17 cellular contexts compared by ENCODE assay signal in genomic region chr20:38115205-38115604, GRCh38. TPM values are rescaled to one million over a fixed set of nuclear protein-coding genes. Genes with fewer than 3 reads are reported as not detected.
A peak's percentile ranks its signal among the peaks of the same experiment; 100 is the strongest.
DNase-seq lines count a peak whose midpoint lies in the region; ATAC-seq, FAIRE-seq and TF ChIP-seq lines count a peak whose summit lies in the region.
"Had no signal": no experiment of that assay in that cellular context is flagged by ENCODE, and none has a peak within 500 bp of the region (broad histone marks: within the 10 kb centered on the region; RNA-seq: fewer than 3 reads in every experiment).

No MANE protein-coding gene starts in this region.

- H3K9me3 Mint-ChIP-seq in activated naive CD4-positive, alpha-beta T cell treated with anti-CD3 and anti-CD28 coated beads for 36 hours = no peaks in the 10 kb centered on the region
- H3K9me3 Mint-ChIP-seq: activated T-cell treated with anti-CD3 and anti-CD28 coated beads, Interleukin-2, amount 50 U/mL, for 72 hours; CD14-positive monocyte had no signal

- H3K4me1 ChIP-seq in K562 (replicated peaks in 1 of 2; ENCODE audit: control insufficient read depth in 2 of 2, insufficient read depth in 2 of 2, low read length in 2 of 2) (peaks cover 15 to 26% of the 10 kb centered on the region in 2 experiments), ascending aorta (peaks cover 4 to 25% of the 10 kb centered on the region in 2 donors)

- FAIRE-seq in D721Med (lab: Jason Lieb, UNC) (no peak), K562 (lab: Jason Lieb, UNC) (no peak)

- H3K9me3 ChIP-seq in K562 (replicated peaks; ENCODE audit: control insufficient read depth, insufficient read depth, low read depth, low read length) = no peaks in the 10 kb centered on the region
- no peaks in the 10 kb centered on the region for H3K9me3 ChIP-seq in ascending aorta
- H3K9me3 ChIP-seq: HAP-1, ovary, tibial artery had no signal

- H3K27ac Mint-ChIP-seq in activated naive CD4-positive, alpha-beta T cell treated with anti-CD3 and anti-CD28 coated beads for 36 hours = no peak overlapping the region
- H3K27ac Mint-ChIP-seq: activated T-cell treated with anti-CD3 and anti-CD28 coated beads, Interleukin-2, amount 50 U/mL, for 72 hours had no signal

- H3K79me2 ChIP-seq in K562 (ENCODE audit: control insufficient read depth, insufficient read depth, low read length) = no peaks in the 10 kb centered on the region

- TF ChIP-seq RAD21 in Ishikawa (IDR thresholded peaks at IDR 0.05; ENCODE audit: low read depth) (peak; percentile 24; the same call in 1 of the 2 replicates), K562 (CRISPR knock-in tag; conservative IDR thresholded peaks at IDR 0.05 in 1 of 2, IDR thresholded peaks at IDR 0.05 in 1 of 2) (peak in 1 of 2 experiments; percentile 44; a peak in 2 of 4 replicates)

- 0 out of 2 replicates have a peak overlapping the region, but pooled peaks have one; percentile 8 for H2AFZ ChIP-seq in K562 (ENCODE audit: low read depth, low read length)

- no peak for DNase-seq in D721Med (ENCODE audit: insufficient read length, low spot score)
- DNase-seq in K562 (ENCODE audit: extremely low read depth in 1 of 4, low spot score in 3 of 4) = peak in 1 of 4 experiments; percentile 8
- peak; percentile 5 for DNase-seq in mucosa of gallbladder (ENCODE audit: low spot score)
- DNase-seq in ascending aorta (ENCODE audit: low spot score in 2 of 2) = no peak
- no peak for DNase-seq in NCI-H524 (lab: John Stamatoyannopoulos, UW)
- no peak for DNase-seq in activated naive CD4-positive, alpha-beta T cell treated with anti-CD3 and anti-CD28 coated beads for 36 hours
- DNase-seq in NCI-H69 (lab: John Stamatoyannopoulos, UW) = no peak
- DNase-seq: activated CD4-positive, alpha-beta T cell treated with anti-CD3 and anti-CD28 coated beads for 48 hours; activated T-cell treated with anti-CD3 and anti-CD28 coated beads, Interleukin-2, amount 50 U/mL, for 72 hours; NCI-H2081 treated with DMSO at 0.1 percent for 48 hours; ovary; SIG-M5; stimulated activated CD4-positive, alpha-beta T cell treated with anti-CD3 and anti-CD28 coated beads, Interleukin-4, amount 100 ng/mL, for 4 hours; tibial artery had no signal

- intact Hi-C loops in K562 (cut with micrococcal nuclease) (no loop called here), ascending aorta (cut with DNase I) (no loop called here)
- intact Hi-C loops in activated naive CD4-positive, alpha-beta T cell treated with anti-CD3 and anti-CD28 coated beads for 36 hours (cut with micrococcal nuclease) = no loop called here

- no peak overlapping the region for H3K4me2 ChIP-seq in K562 (ENCODE audit: insufficient read depth, low read length)

- H3K4me3 Mint-ChIP-seq in activated naive CD4-positive, alpha-beta T cell treated with anti-CD3 and anti-CD28 coated beads for 36 hours = no peak overlapping the region
- H3K4me3 Mint-ChIP-seq: activated T-cell treated with anti-CD3 and anti-CD28 coated beads, Interleukin-2, amount 50 U/mL, for 72 hours; CD14-positive monocyte had no signal

- WGBS in K562 (ENCODE audit: insufficient coverage, low coverage, missing lambda C conversion rate) = 77% methylated on average over 1 of the region's 1 CpG

- H3K27me3 ChIP-seq in K562 (ENCODE audit: control insufficient read depth in 2 of 2, insufficient read depth in 2 of 2, low read length in 2 of 2) (no peaks in the 10 kb centered on the region), ascending aorta (no peaks in the 10 kb centered on the region)
- H3K27me3 ChIP-seq: ovary, tibial artery had no signal

- TF ChIP-seq EP300 in Ishikawa (IDR thresholded peaks at IDR 0.05; ENCODE audit: borderline replicate concordance) = no peak
- TF ChIP-seq EP300 in K562 (IDR thresholded peaks at IDR 0.05; ENCODE audit: low read length) = no peak

- H3K27ac ChIP-seq in K562 (ENCODE audit: extremely low read depth, low read depth, low read length) (no peak overlapping the region), ascending aorta (no peak overlapping the region)
- H3K27ac ChIP-seq: ovary, tibial artery had no signal

- no peaks in the 10 kb centered on the region for H3K9me1 ChIP-seq in K562 (ENCODE audit: control insufficient read depth, insufficient read depth, low read length)

- CTCF ChIA-PET in K562 (lab: Yijun Ruan, JAX; ENCODE audit: low intra/inter-chr PET ratio) = no interaction called here
- CTCF ChIA-PET in activated naive CD4-positive, alpha-beta T cell treated with anti-CD3 and anti-CD28 coated beads for 36 hours (lab: Charles Lee) = interaction anchor here (1.8 kb wide), 1 partner anchor 106 kb away, joined by 5 read pairs; no protein-coding TSS in a partner anchor

- no peaks in the 10 kb centered on the region for H3K4me1 Mint-ChIP-seq in activated naive CD4-positive, alpha-beta T cell treated with anti-CD3 and anti-CD28 coated beads for 36 hours (ENCODE audit: low read depth)

- no peak overlapping the region for H3K4me3 ChIP-seq in K562
- H3K4me3 ChIP-seq in ascending aorta = no peak overlapping the region
- H3K4me3 ChIP-seq: HAP-1, ovary, tibial artery had no signal

- TF ChIP-seq POLR2A in K562 (conservative IDR thresholded peaks at IDR 0.05) = no peak

- H4K20me1 ChIP-seq in K562 (replicated peaks; ENCODE audit: control insufficient read depth, insufficient read depth, low read length) = no peaks in the 10 kb centered on the region

- POLR2A ChIA-PET in K562 (lab: Yijun Ruan, JAX) = interaction anchor here (2.1 kb wide), 1 partner anchor 49 kb away, joined by 5 read pairs; no protein-coding TSS in a partner anchor

- no peaks in the 10 kb centered on the region for H3K27me3 Mint-ChIP-seq in activated naive CD4-positive, alpha-beta T cell treated with anti-CD3 and anti-CD28 coated beads for 36 hours (ENCODE audit: low read depth)

- no peaks in the 10 kb centered on the region for H3K36me3 Mint-ChIP-seq in activated naive CD4-positive, alpha-beta T cell treated with anti-CD3 and anti-CD28 coated beads for 36 hours (ENCODE audit: low read depth)
- H3K36me3 Mint-ChIP-seq: CD14-positive monocyte had no signal

- ATAC-seq in K562 = no peak
- ATAC-seq: activated T-cell treated with anti-CD3 and anti-CD28 coated beads, Interleukin-2, amount 50 U/mL, for 72 hours had no signal

- no peaks in the 10 kb centered on the region for H3K36me3 ChIP-seq in K562 (ENCODE audit: control insufficient read depth, insufficient read depth, low read length)
- H3K36me3 ChIP-seq in ascending aorta = no peaks in the 10 kb centered on the region
- H3K36me3 ChIP-seq: HAP-1, ovary, tibial artery had no signal

- no TSS peak for BruUV-seq in K562 (replicated peaks; lab: Mats Ljungman, UMichigan)

- in situ Hi-C loops in K562 (cut with MboI) = no loop called here

- H3K9ac ChIP-seq in K562 (ENCODE audit: insufficient read depth in 1 of 2, low read depth in 2 of 2, low read length in 2 of 2) = no peak overlapping the region

- TF ChIP-seq CTCF in D721Med (IDR thresholded peaks at IDR 0.05; ENCODE audit: insufficient read depth, missing control alignments) (peak; percentile 5), K562 (IDR thresholded peaks at IDR 0.05 in 2 of 3, conservative IDR thresholded peaks at IDR 0.05 in 1 of 3; ENCODE audit: insufficient read depth in 2 of 3, low read depth in 1 of 3, low read length in 3 of 3) (peak in 1 of 3 experiments; percentile 40; a peak in 2 of 6 replicates), ascending aorta (IDR thresholded peaks at IDR 0.05) (no peak)

TF ChIP-seq in Ishikawa, 13 proteins besides CTCF, POLR2A, EP300 and RAD21 (continues in another document):
- TF ChIP-seq NFIC (IDR thresholded peaks at IDR 0.05) = no peak

TF ChIP-seq in K562, 482 proteins besides CTCF, POLR2A, EP300 and RAD21 (continues in another document):
- TF ChIP-seq ZNF121 (CRISPR knock-in tag; conservative IDR thresholded peaks at IDR 0.05) (no peak), ELK1 (CRISPR knock-in tag; IDR thresholded peaks at IDR 0.05) (no peak), EHMT2 (IDR thresholded peaks at IDR 0.05) (no peak), CC2D1A (IDR thresholded peaks at IDR 0.05) (no peak)

RNA-seq across cellular contexts. Expression of gene TGM2, which starts 49.9 kb away (rescaled TPM):
- total RNA-seq in K562 (2011; cell fraction: chromatin; rRNA removed; ENCODE audit: low replicate concordance) = 34.9 and 72.8 TPM in 2 replicates
- total RNA-seq in K562 (2011; cell fraction: nucleolus; rRNA removed) = 45.9 and 47.5 TPM in 2 replicates
- total RNA-seq in K562 (2011; cell fraction: nucleoplasm; rRNA removed) = 36.4 and 37.1 TPM in 2 replicates
- total RNA-seq in K562 (2014; rRNA removed) (48.3 and 61.2 TPM in 2 replicates), K562 (2014; rRNA removed; fragmentation: Illumina TruSeq; extraction: Trizol) (17.4 and 22.0 TPM in 2 replicates), K562 (2015; rRNA removed; fragmentation: Illumina TruSeq; extraction: Trizol) (20.4 and 21.0 TPM in 2 replicates), K562 (2021) (78.5 and 82.3 TPM in 2 replicates), mucosa of gallbladder (389 TPM), ascending aorta (529 TPM)
- polyA plus RNA-seq in K562 (2011; rRNA removed) (35.3 and 37.6 TPM in 2 replicates), K562 (2014; fragmentation: Illumina TruSeq; extraction: Trizol) (55.1 and 56.7 TPM in 2 replicates), K562 (2014; fragmentation: Nextera tagmentation; extraction: Ambion mirVana) (1 to 10 TPM; 5.5 TPM), K562 (2014; rRNA removed) (43.9 and 48.0 TPM in 2 replicates)
- polyA plus RNA-seq in K562 (2011; cell fraction: cytosol; rRNA removed) = 31.6 and 76.0 TPM in 2 replicates
- 26.4 and 54.7 TPM in 2 replicates for polyA plus RNA-seq in K562 (2011; cell fraction: nucleus; rRNA removed)
- 47.9 and 85.2 TPM in 2 replicates for polyA plus RNA-seq in K562 (2012)
- polyA minus RNA-seq in K562 (2011; rRNA and poly(A)+ RNA removed) = 21.4 and 54.6 TPM in 2 replicates
- polyA minus RNA-seq in K562 (2011; cell fraction: cytosol; rRNA and poly(A)+ RNA removed) = 46.4 and 51.2 TPM in 2 replicates
- polyA minus RNA-seq in K562 (2011; cell fraction: nucleus; rRNA and poly(A)+ RNA removed) = 18.8 and 21.4 TPM in 2 replicates
- total RNA-seq in activated naive CD4-positive, alpha-beta T cell treated with anti-CD3 and anti-CD28 coated beads for 36 hours = not detected

Comparison
In these comparisons a context has a peak if more than half of its experiments do, and no peak if none do; other contexts are left out.
1. RNA of gene TGM2, which starts 49.9 kb away (total RNA-seq): 529 TPM in ascending aorta (single experiment), 389 TPM in mucosa of gallbladder (single experiment) and 17.4 to 82.3 TPM in K562; not detected in activated naive CD4-positive, alpha-beta T cell treated with anti-CD3 and anti-CD28 coated beads for 36 hours; every median in the first group is over 10 times any median in the second.